ENCODE assay signal across 8 cellular contexts in the genomic region with DNA sequence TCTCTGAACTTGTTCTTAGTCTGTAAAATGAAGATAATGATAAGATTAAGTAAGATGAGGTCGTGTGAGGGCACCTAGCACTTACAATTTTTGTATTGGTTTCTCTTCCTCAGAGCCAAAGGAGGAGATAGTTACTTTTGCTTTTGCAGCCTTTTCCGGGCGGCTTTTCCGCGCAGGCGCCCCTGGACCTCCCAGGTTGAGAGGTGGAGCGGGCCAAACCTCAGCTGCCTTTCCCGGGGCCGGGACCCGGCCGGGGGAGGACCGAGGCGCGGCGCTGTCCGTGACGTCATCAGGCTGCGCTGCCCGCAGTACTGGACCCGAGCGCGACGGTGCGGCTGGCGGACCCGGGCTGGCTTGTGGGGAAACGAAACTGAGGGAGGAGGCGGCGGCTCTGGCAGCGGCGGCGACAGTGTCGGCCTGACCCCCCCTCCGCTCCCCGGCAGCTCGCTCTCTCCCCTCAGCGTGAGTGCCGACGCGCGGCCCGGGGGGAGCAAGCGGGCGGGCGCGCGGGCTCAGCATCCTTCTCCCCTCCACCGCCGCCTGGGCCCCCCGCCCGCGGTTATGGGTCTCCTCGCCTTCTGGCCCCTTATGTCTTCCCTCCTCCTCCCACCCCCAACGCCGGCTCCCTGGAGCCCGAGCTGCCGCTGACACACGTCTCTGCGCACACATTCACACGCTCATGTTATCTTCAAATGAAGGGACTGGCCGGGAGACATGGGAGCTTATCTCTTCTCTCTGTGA.
DNase-seq lines count a peak whose midpoint lies in the region; ATAC-seq lines count a peak whose summit lies in the region.

A gene with protein sequence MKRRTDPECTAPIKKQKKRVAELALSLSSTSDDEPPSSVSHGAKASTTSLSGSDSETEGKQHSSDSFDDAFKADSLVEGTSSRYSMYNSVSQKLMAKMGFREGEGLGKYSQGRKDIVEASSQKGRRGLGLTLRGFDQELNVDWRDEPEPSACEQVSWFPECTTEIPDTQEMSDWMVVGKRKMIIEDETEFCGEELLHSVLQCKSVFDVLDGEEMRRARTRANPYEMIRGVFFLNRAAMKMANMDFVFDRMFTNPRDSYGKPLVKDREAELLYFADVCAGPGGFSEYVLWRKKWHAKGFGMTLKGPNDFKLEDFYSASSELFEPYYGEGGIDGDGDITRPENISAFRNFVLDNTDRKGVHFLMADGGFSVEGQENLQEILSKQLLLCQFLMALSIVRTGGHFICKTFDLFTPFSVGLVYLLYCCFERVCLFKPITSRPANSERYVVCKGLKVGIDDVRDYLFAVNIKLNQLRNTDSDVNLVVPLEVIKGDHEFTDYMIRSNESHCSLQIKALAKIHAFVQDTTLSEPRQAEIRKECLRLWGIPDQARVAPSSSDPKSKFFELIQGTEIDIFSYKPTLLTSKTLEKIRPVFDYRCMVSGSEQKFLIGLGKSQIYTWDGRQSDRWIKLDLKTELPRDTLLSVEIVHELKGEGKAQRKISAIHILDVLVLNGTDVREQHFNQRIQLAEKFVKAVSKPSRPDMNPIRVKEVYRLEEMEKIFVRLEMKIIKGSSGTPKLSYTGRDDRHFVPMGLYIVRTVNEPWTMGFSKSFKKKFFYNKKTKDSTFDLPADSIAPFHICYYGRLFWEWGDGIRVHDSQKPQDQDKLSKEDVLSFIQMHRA (plus strand): TSS at position 306 of the 741 bp plus-strand sequence. CDS start 2,409 bp downstream, outside the sequence.

- ATAC-seq in GM21528 (IDR thresholded peaks at IDR 0.05; ENCODE audit: low FRiP score, unreplicated experiment), result peak; percentile 75

- peak; percentile 80 for DNase-seq in DMS 273 treated with DMSO at 0.1 percent for 48 hours (lab: John Stamatoyannopoulos, UW)
- peak; percentile 84 for DNase-seq in HuH-7.5 (ENCODE audit: low spot score)
- peak; percentile 97 for DNase-seq in OCI-M1 (lab: John Stamatoyannopoulos, UW)
- peak; percentile 94 for DNase-seq in activated T-cell treated with anti-CD3 and anti-CD28 coated beads for 24 hours (ENCODE audit: low read depth)
- DNase-seq in epidermal melanocyte (ENCODE audit: insufficient read length, low spot score), result peak; percentile 95
- peak; percentile 76 for DNase-seq in middle frontal gyrus (ENCODE audit: extremely low spot score, low spot score)
- peak; percentile 96 to 97 for DNase-seq in stimulated activated CD8-positive, alpha-beta memory T cell treated with anti-CD3 and anti-CD28 coated beads, Interleukin-2, amount 100 ng/mL, for 48 hours (ENCODE audit: low read depth in 2 of 2)

Comparison
In these comparisons a context has a peak if more than half of its experiments do, and no peak if none do; other contexts are left out.
1. Peak in every context shown above with its lines: DNase-seq and ATAC-seq.